In genomic region chr16:56960681-56961281, GRCh38 we compare ENCODE assay signal across 28 cellular contexts. TPM values are rescaled to one million over a fixed set of nuclear protein-coding genes. Genes with fewer than 3 reads are reported as not detected.
DNase-seq lines count a peak whose midpoint lies in the region; ATAC-seq and TF ChIP-seq lines count a peak whose summit lies in the region.
"Had no signal": no experiment of that assay in that cellular context is flagged by ENCODE, and none has a peak within 500 bp of the region (broad histone marks: within the 10 kb centered on the region; RNA-seq: fewer than 3 reads in every experiment).

No MANE protein-coding gene starts in this region.

- no peak overlapping the region for H2BK120ac ChIP-seq in mesenchymal stem cell (ENCODE audit: low read depth, low read length)

- no peak overlapping the region for H3K9ac ChIP-seq in mesenchymal stem cell (ENCODE audit: low read length)

- 80% methylated on average over 12 of the region's 13 CpGs for WGBS in mesenchymal stem cell

- no peak overlapping the region for H3K4me2 ChIP-seq in mesenchymal stem cell (ENCODE audit: low read length, poor library complexity, severe bottlenecking)

- H4K8ac ChIP-seq in mesenchymal stem cell (ENCODE audit: low read length), result peak overlapping the region; percentile 8

- H3K14ac ChIP-seq in mesenchymal stem cell (ENCODE audit: low read length in 2 of 2), result no peak overlapping the region

- no peaks in the 10 kb centered on the region for H3K79me1 ChIP-seq in mesenchymal stem cell (replicated peaks; ENCODE audit: low read length, poor library complexity, severe bottlenecking)

- no peak overlapping the region for H2AK5ac ChIP-seq in mesenchymal stem cell (ENCODE audit: low read length, severe bottlenecking)

- H3K18ac ChIP-seq in mesenchymal stem cell (ENCODE audit: low read depth in 1 of 2, low read length in 2 of 2), result no peak overlapping the region

- H3K27ac ChIP-seq in right atrium auricular region (no peak overlapping the region), mesenchymal stem cell (ENCODE audit: low read length, poor library complexity, severe bottlenecking) (no peak overlapping the region), upper lobe of right lung (peak overlapping the region; percentile 17)
- H3K27ac ChIP-seq: ascending aorta, Peyer's patch, sigmoid colon, SK-N-MC, stomach, tibial artery had no signal

- DNase-seq in left cardiac atrium (peak; percentile 20), right atrium auricular region (ENCODE audit: low spot score) (no peak), cardiac fibroblast (ENCODE audit: low read depth in 2 of 2) (peak; percentile 52 to 64), mesenchymal stem cell (no peak), upper lobe of right lung (no peak), kidney glomerular epithelial cell (lab: John Stamatoyannopoulos, UW) (no peak)
- no peak for DNase-seq in stimulated activated CD4-positive, alpha-beta T cell treated with anti-CD3 and anti-CD28 coated beads, Interleukin-12 subunit alpha, Interleukin-12 subunit beta, amount 100 ng/mL, for 4 hours
- DNase-seq: activated CD4-positive, alpha-beta memory T cell treated with anti-CD3 and anti-CD28 coated beads for 36 hours; activated CD4-positive, CD25-positive, alpha-beta regulatory T cell treated with anti-CD3 and anti-CD28 coated beads, Interleukin-2, amount 50 U/mL, for 72 hours; activated CD8-positive, alpha-beta memory T cell treated with anti-CD3 and anti-CD28 coated beads, Interleukin-2, amount 50 U/mL, for 4 hours; activated naive CD4-positive, alpha-beta T cell treated with anti-CD3 and anti-CD28 coated beads, Interleukin-2, amount 50 U/mL, for 16 hours; DMS53; GDM1; GOT3; mammary epithelial cell; NCI-H1092; NCI-H187 treated with DMSO at 0.1 percent for 48 hours; NCI-H69; Peyer's patch; sigmoid colon; stomach had no signal

- H3K9me3 ChIP-seq in right atrium auricular region, result no peaks in the 10 kb centered on the region
- H3K9me3 ChIP-seq in mesenchymal stem cell (ENCODE audit: control insufficient read depth, low read length), result no peaks in the 10 kb centered on the region
- H3K9me3 ChIP-seq in upper lobe of right lung, result no peaks in the 10 kb centered on the region
- H3K9me3 ChIP-seq: ascending aorta, Peyer's patch, sigmoid colon, stomach, tibial artery had no signal

- H2BK12ac ChIP-seq in mesenchymal stem cell (ENCODE audit: low read length in 2 of 2), result peak overlapping the region in 1 of 2 experiments; percentile 23

- H4K91ac ChIP-seq in mesenchymal stem cell (ENCODE audit: low read length), result no peak overlapping the region

- H3K27me3 ChIP-seq in right atrium auricular region, result no peaks in the 10 kb centered on the region
- no peaks in the 10 kb centered on the region for H3K27me3 ChIP-seq in mesenchymal stem cell (ENCODE audit: control insufficient read depth in 1 of 2, insufficient read depth in 1 of 2, low read length in 2 of 2)
- no peaks in the 10 kb centered on the region for H3K27me3 ChIP-seq in upper lobe of right lung
- H3K27me3 ChIP-seq: ascending aorta, Peyer's patch, sigmoid colon, stomach, tibial artery had no signal

- H3K4ac ChIP-seq in mesenchymal stem cell (ENCODE audit: low read depth in 1 of 2, low read length in 2 of 2), result no peak overlapping the region

- H2BK5ac ChIP-seq in mesenchymal stem cell (ENCODE audit: low read depth, low read length, poor library complexity, severe bottlenecking), result no peak overlapping the region

- no peaks in the 10 kb centered on the region for H3K36me3 ChIP-seq in right atrium auricular region
- peaks cover 0 to 3% of the 10 kb centered on the region in 2 experiments for H3K36me3 ChIP-seq in mesenchymal stem cell (ENCODE audit: control insufficient read depth in 1 of 2, insufficient read depth in 2 of 2, low read depth in 1 of 2, low read length in 2 of 2)
- H3K36me3 ChIP-seq in upper lobe of right lung, result no peaks in the 10 kb centered on the region
- H3K36me3 ChIP-seq: ascending aorta, Peyer's patch, sigmoid colon, stomach, tibial artery had no signal

- H2BK15ac ChIP-seq in mesenchymal stem cell (ENCODE audit: low read depth, poor library complexity, severe bottlenecking), result peak overlapping the region; percentile 38

- H3K4me3 ChIP-seq in right atrium auricular region (no peak overlapping the region), cardiac fibroblast (replicated peaks in 1 of 2; ENCODE audit: low read depth in 2 of 2, low read length in 2 of 2) (no peak overlapping the region), mesenchymal stem cell (ENCODE audit: insufficient read depth in 1 of 2, low read depth in 1 of 2, low read length in 2 of 2) (no peak overlapping the region), upper lobe of right lung (no peak overlapping the region)
- H3K4me3 ChIP-seq: ascending aorta, Peyer's patch, sigmoid colon, SK-N-MC, stomach, tibial artery had no signal

- no peak overlapping the region for H3K23ac ChIP-seq in mesenchymal stem cell (ENCODE audit: low read length in 2 of 2)

- ATAC-seq in left cardiac atrium (no peak), upper lobe of right lung (no peak), GM19455 (IDR thresholded peaks at IDR 0.05; ENCODE audit: unreplicated experiment) (no peak)
- ATAC-seq: activated T-helper 17 cell treated with anti-CD3 and anti-CD28 coated beads, Interleukin-2, amount 50 U/mL, for 72 hours had no signal

- intact Hi-C loops in left cardiac atrium (cut with DNase I) (loop anchor here in 1 of 2 donors (10.0 kb wide), 1 partner anchor 84 kb away; no protein-coding TSS in a partner anchor), upper lobe of right lung (cut with DNase I) (no loop called here)

- TF ChIP-seq CTCF in right atrium auricular region (IDR thresholded peaks at IDR 0.05) (no peak), cardiac fibroblast (IDR thresholded peaks at IDR 0.05; ENCODE audit: low read depth, low read length) (no peak), upper lobe of right lung (IDR thresholded peaks at IDR 0.05) (no peak)

- no peak overlapping the region for H2AFZ ChIP-seq in mesenchymal stem cell (ENCODE audit: low read depth, low read length)

- H3K4me1 ChIP-seq in right atrium auricular region (peaks cover 0 to 25% of the 10 kb centered on the region in 2 donors), mesenchymal stem cell (ENCODE audit: control insufficient read depth, insufficient read depth, low read depth, low read length) (peaks cover 8% of the 10 kb centered on the region), upper lobe of right lung (peaks cover 29% of the 10 kb centered on the region)

RNA-seq across cellular contexts. Expression of gene CETP, which starts 1.0 kb away (rescaled TPM):
- total RNA-seq in left cardiac atrium (under 1 TPM; 0.16 to 0.65 TPM), right atrium auricular region (not detected), upper lobe of right lung (1.9 TPM)
- polyA plus RNA-seq in mesenchymal stem cell (2013, experiment 1 of 2), result not detected
- polyA plus RNA-seq in mesenchymal stem cell (2013, experiment 2 of 2), result 0.03 TPM
- total RNA-seq: activated CD4-positive, alpha-beta memory T cell treated with anti-CD3 and anti-CD28 coated beads for 36 hours; activated T-helper 17 cell treated with anti-CD3 and anti-CD28 coated beads, Interleukin-2, amount 50 U/mL, for 72 hours; ascending aorta; mammary epithelial cell had no signal
- polyA plus RNA-seq: keratinocyte, mammary epithelial cell, neural cell had no signal

RNA-seq across cellular contexts. Expression of gene NLRC5, which starts 28.6 kb away (rescaled TPM):
- total RNA-seq in left cardiac atrium, result 10 to 100 TPM; 14.2 to 31.5 TPM
- 1 to 10 TPM; 8.0 to 9.7 TPM for total RNA-seq in right atrium auricular region
- 10.4 TPM for polyA plus RNA-seq in mesenchymal stem cell (2013, experiment 1 of 2)
- 10.5 TPM for polyA plus RNA-seq in mesenchymal stem cell (2013, experiment 2 of 2)
- 44.9 TPM for total RNA-seq in upper lobe of right lung
- polyA plus RNA-seq: neural cell had no signal

RNA-seq across cellular contexts. Expression of gene HERPUD1, which starts 28.8 kb away (rescaled TPM):
- total RNA-seq in left cardiac atrium (100 to 1,000 TPM; 105 to 113 TPM), right atrium auricular region (100 to 1,000 TPM in 1 of 2 donors, 10 to 100 TPM in 1; 76.4 to 140 TPM), upper lobe of right lung (223 TPM)
- polyA plus RNA-seq in mesenchymal stem cell (2013, experiment 1 of 2), result 93.8 TPM
- polyA plus RNA-seq in mesenchymal stem cell (2013, experiment 2 of 2), result 94.5 TPM

Comparison
In these comparisons a context has a peak if more than half of its experiments do, and no peak if none do; other contexts are left out.
1. DNase-seq: peak in left cardiac atrium (single experiment) and cardiac fibroblast (2 of 2); none in right atrium auricular region (single experiment), mesenchymal stem cell (single experiment), upper lobe of right lung (single experiment), stimulated activated CD4-positive, alpha-beta T cell treated with anti-CD3 and anti-CD28 coated beads, Interleukin-12 subunit alpha, Interleukin-12 subunit beta, amount 100 ng/mL, for 4 hours (single experiment) and kidney glomerular epithelial cell (single experiment).